ENCODE assay signal across 39 cellular contexts in genomic region chr12:102510031-102510430, GRCh38. TPM values are rescaled to one million over a fixed set of nuclear protein-coding genes. Genes with fewer than 3 reads are reported as not detected.
DNase-seq lines count a peak whose midpoint lies in the region; ATAC-seq, FAIRE-seq and TF ChIP-seq lines count a peak whose summit lies in the region.
"Had no signal": no experiment of that assay in that cellular context is flagged by ENCODE, and none has a peak within 500 bp of the region (broad histone marks: within the 10 kb centered on the region; RNA-seq: fewer than 3 reads in every experiment).

No MANE protein-coding gene starts in this region.

- no peaks in the 10 kb centered on the region for H3K79me2 ChIP-seq in GM23338 (replicated peaks; ENCODE audit: insufficient read depth)
- H3K79me2 ChIP-seq in H1 (ENCODE audit: control insufficient read depth in 1 of 2, insufficient read depth in 2 of 2, low read length in 2 of 2): no peaks in the 10 kb centered on the region
- H3K79me2 ChIP-seq in trophoblast cell (ENCODE audit: control insufficient read depth, insufficient read depth, low read length, poor library complexity): no peaks in the 10 kb centered on the region

- no peak overlapping the region for H3K9ac ChIP-seq in H1 (replicated peaks in 1 of 4; ENCODE audit: extremely low read depth in 1 of 4, low read depth in 3 of 4, low read length in 3 of 4)
- H3K9ac ChIP-seq in trophoblast cell (ENCODE audit: low read length): no peak overlapping the region
- H3K9ac ChIP-seq: BLaER1; BLaER1 treated with 17β-estradiol and CSF1 and Interleukin-3, amounts not matched to agents 10 nM and 100 nM had no signal

- no peak overlapping the region for H3K23ac ChIP-seq in H1 (ENCODE audit: insufficient read length)
- H3K23ac ChIP-seq in trophoblast cell (ENCODE audit: low read length): no peak overlapping the region

- intact Hi-C loops in lower lobe of right lung (cut with DNase I): no loop called here

- no peaks in the 10 kb centered on the region for H3K4me1 ChIP-seq in GM23338 (ENCODE audit: insufficient read depth)
- H3K4me1 ChIP-seq in H1 (replicated peaks in 1 of 4; ENCODE audit: control insufficient read depth in 3 of 4, insufficient read depth in 4 of 4, low read length in 3 of 4): no peaks in the 10 kb centered on the region; a peak in 1 of 7 replicates
- H3K4me1 ChIP-seq in trophoblast cell (ENCODE audit: control insufficient read depth in 1 of 2, insufficient read depth in 2 of 2, low read length in 2 of 2): no peaks in the 10 kb centered on the region
- no peaks in the 10 kb centered on the region for H3K4me1 ChIP-seq in lower lobe of right lung
- H3K4me1 ChIP-seq in right atrium auricular region: no peaks in the 10 kb centered on the region
- H3K4me1 ChIP-seq: A549, BE2C, Caco-2 had no signal

- H3K27me3 ChIP-seq in GM23338 (ENCODE audit: insufficient read depth): no peaks in the 10 kb centered on the region
- H3K27me3 ChIP-seq in H1 (replicated peaks in 1 of 4; ENCODE audit: control insufficient read depth in 3 of 4, extremely low read depth in 1 of 4, insufficient read depth in 3 of 4, low read length in 3 of 4): no peaks in the 10 kb centered on the region
- H3K27me3 ChIP-seq in trophoblast cell (ENCODE audit: insufficient read depth, low read length): no peaks in the 10 kb centered on the region
- H3K27me3 ChIP-seq in lower lobe of right lung (ENCODE audit: low read depth): no peaks in the 10 kb centered on the region
- H3K27me3 ChIP-seq in right atrium auricular region: no peaks in the 10 kb centered on the region
- H3K27me3 ChIP-seq: BE2C; BLaER1; BLaER1 treated with 17β-estradiol and CSF1 and Interleukin-3, amounts not matched to agents 10 nM and 100 nM had no signal

- H2BK12ac ChIP-seq in H1 (ENCODE audit: low read depth, low read length): no peak overlapping the region
- H2BK12ac ChIP-seq in trophoblast cell (ENCODE audit: low read length): no peak overlapping the region

- no peak for DNase-seq in GM12891 (ENCODE audit: insufficient read length, low spot score)
- no peak for DNase-seq in GM23338 (ENCODE audit: low spot score)
- no peak for DNase-seq in H1 (ENCODE audit: low read depth in 1 of 2, low spot score in 2 of 2)
- DNase-seq in trophoblast cell: peak; percentile 53 to 79
- DNase-seq in effector CD8-positive, alpha-beta T cell (lab: John Stamatoyannopoulos, UW): no peak
- no peak for DNase-seq in lower lobe of right lung
- no peak for DNase-seq in right atrium auricular region (ENCODE audit: low spot score)
- DNase-seq in OCI-M1 (lab: John Stamatoyannopoulos, UW): no peak
- DNase-seq: 8988T; ACHN; AML-193; BE2C; C1 segment of cervical spinal cord; Caco-2; Calu3; CD4-positive, alpha-beta memory T cell; CD4-positive, alpha-beta T cell; CD4-positive, CD25-positive, alpha-beta regulatory T cell; CD8-positive, alpha-beta memory T cell; CD8-positive, alpha-beta T cell; COR-L47; DMS 273 treated with DMSO at 0.1 percent for 48 hours; DMS153; DMS53; DMS79; DMS79 treated with DMSO at 0.1 percent for 48 hours; DND-41; EL had no signal

- H3K14ac ChIP-seq in H1 (ENCODE audit: insufficient read length): no peak overlapping the region
- no peak overlapping the region for H3K14ac ChIP-seq in trophoblast cell (ENCODE audit: low read length)

- no peaks in the 10 kb centered on the region for H3K36me3 Mint-ChIP-seq in GM23338 (ENCODE audit: low read depth)
- H3K36me3 Mint-ChIP-seq: CD14-positive monocyte; CD4-positive, alpha-beta memory T cell; CD4-positive, CD25-positive, alpha-beta regulatory T cell; CD8-positive, alpha-beta memory T cell; CD8-positive, alpha-beta T cell had no signal

- 76% methylated on average over 1 of the region's 1 CpG; no CpG with 5 or more reads in 1 of the 2 experiments for WGBS in H1 (ENCODE audit: extremely low coverage in 1 of 2, insufficient coverage in 1 of 2, insufficient read length in 1 of 2, insufficient replicate concordance in 2 of 2, low coverage in 1 of 2, low lambda C conversion rate in 2 of 2, missing lambda C conversion rate in 1 of 2), 2 experiments
- no CpG with 5 or more reads among the region's 1 CpG for WGBS in trophoblast cell (ENCODE audit: extremely low coverage, insufficient coverage, insufficient read length)

- H3K56ac ChIP-seq in H1 (replicated peaks; ENCODE audit: insufficient read length, low read depth, low read length): no peak overlapping the region

- H4K20me1 ChIP-seq in GM23338 (replicated peaks; ENCODE audit: insufficient read depth): no peaks in the 10 kb centered on the region
- H4K20me1 ChIP-seq in H1 (replicated peaks in 1 of 2; ENCODE audit: control insufficient read depth in 1 of 2, insufficient read depth in 2 of 2, low read length in 2 of 2): no peaks in the 10 kb centered on the region
- H4K20me1 ChIP-seq: BLaER1; BLaER1 treated with 17β-estradiol and CSF1 and Interleukin-3, amounts not matched to agents 10 nM and 100 nM had no signal

- no peak overlapping the region for H3K18ac ChIP-seq in H1 (ENCODE audit: extremely low read depth, low read length)
- no peak overlapping the region for H3K18ac ChIP-seq in trophoblast cell (ENCODE audit: low read length)

- TF ChIP-seq POLR2A in GM12891 (IDR thresholded peaks at IDR 0.05; ENCODE audit: low read depth, low read length) (no peak), H1 (IDR thresholded peaks at IDR 0.05; ENCODE audit: control extremely low read depth in 1 of 2, low read depth in 2 of 2, low read length in 2 of 2) (no peak)

- no peak overlapping the region for H4K12ac ChIP-seq in trophoblast cell (ENCODE audit: low read depth, low read length)

- H3K4ac ChIP-seq in H1 (replicated peaks; ENCODE audit: insufficient read length, low read depth, low read length) (no peak overlapping the region), trophoblast cell (ENCODE audit: low read depth, low read length) (no peak overlapping the region)

- H3K79me1 ChIP-seq in H1 (ENCODE audit: low read depth, low read length): no peaks in the 10 kb centered on the region
- no peaks in the 10 kb centered on the region for H3K79me1 ChIP-seq in trophoblast cell (ENCODE audit: low read length)

- H4K8ac ChIP-seq in H1 (ENCODE audit: extremely low read depth, insufficient read depth, low read length) (no peak overlapping the region), trophoblast cell (ENCODE audit: low read depth, low read length) (no peak overlapping the region)

- no peaks in the 10 kb centered on the region; the same call in 1 of the 3 replicates for H3K9me3 Mint-ChIP-seq in GM23338
- H3K9me3 Mint-ChIP-seq: CD8-positive, alpha-beta memory T cell; CD8-positive, alpha-beta T cell had no signal

- no peak overlapping the region for H3K4me3 ChIP-seq in GM23338
- H3K4me3 ChIP-seq in H1 (ENCODE audit: extremely low read depth in 1 of 4, insufficient read depth in 2 of 4, low read depth in 3 of 4, low read length in 4 of 4): no peak overlapping the region
- no peak overlapping the region for H3K4me3 ChIP-seq in trophoblast cell (ENCODE audit: low read depth, low read length)
- no peak overlapping the region for H3K4me3 ChIP-seq in lower lobe of right lung
- H3K4me3 ChIP-seq in right atrium auricular region: no peak overlapping the region
- H3K4me3 ChIP-seq: A549; BLaER1; BLaER1 treated with 17β-estradiol and CSF1 and Interleukin-3, amounts not matched to agents 10 nM and 100 nM had no signal

- no peak overlapping the region for H3K4me3 Mint-ChIP-seq in GM23338
- H3K4me3 Mint-ChIP-seq: B cell; CD14-positive monocyte; CD4-positive, alpha-beta memory T cell; CD4-positive, alpha-beta T cell; CD4-positive, CD25-positive, alpha-beta regulatory T cell; CD8-positive, alpha-beta memory T cell; CD8-positive, alpha-beta T cell had no signal

- H3K9me2 ChIP-seq in GM23338 (ENCODE audit: insufficient read depth): peaks cover 8% of the 10 kb centered on the region; the same call in 1 of the 2 replicates

- no peak overlapping the region for H3K27ac ChIP-seq in GM23338 (ENCODE audit: low read depth)
- no peak overlapping the region for H3K27ac ChIP-seq in H1 (ENCODE audit: low read depth, low read length)
- H3K27ac ChIP-seq in trophoblast cell (ENCODE audit: low read depth, low read length): no peak overlapping the region
- no peak overlapping the region for H3K27ac ChIP-seq in lower lobe of right lung
- H3K27ac ChIP-seq in right atrium auricular region: no peak overlapping the region
- H3K27ac ChIP-seq: 22Rv1; A549; BLaER1; BLaER1 treated with 17β-estradiol and CSF1 and Interleukin-3, amounts not matched to agents 10 nM and 100 nM; C4-2B had no signal

- H3K27ac Mint-ChIP-seq in GM23338: no peak overlapping the region
- H3K27ac Mint-ChIP-seq: B cell; CD14-positive monocyte; CD4-positive, alpha-beta memory T cell; CD4-positive, alpha-beta T cell; CD4-positive, CD25-positive, alpha-beta regulatory T cell; CD8-positive, alpha-beta memory T cell; CD8-positive, alpha-beta T cell had no signal

- peaks cover 12% of the 10 kb centered on the region for H3K4me1 Mint-ChIP-seq in GM23338
- H3K4me1 Mint-ChIP-seq: B cell; CD4-positive, alpha-beta memory T cell; CD4-positive, CD25-positive, alpha-beta regulatory T cell; CD8-positive, alpha-beta memory T cell had no signal

- H2BK120ac ChIP-seq in H1 (replicated peaks; ENCODE audit: low read depth, low read length) (no peak overlapping the region), trophoblast cell (ENCODE audit: insufficient read depth, low read length, poor library complexity) (no peak overlapping the region)

- H4K5ac ChIP-seq in H1 (ENCODE audit: insufficient read length, low read depth, low read length): no peak overlapping the region

- CTCF ChIA-PET in H1 (lab: Charles Lee; ENCODE audit: partially characterized antibody): interaction anchor here (1.6 kb wide), 1 partner anchor 25 kb away, joined by 4 read pairs; no protein-coding TSS in a partner anchor

- H3K36me3 ChIP-seq in GM23338 (ENCODE audit: insufficient read depth) (no peaks in the 10 kb centered on the region), H1 (ENCODE audit: control insufficient read depth in 2 of 4, insufficient read depth in 4 of 4, low read length in 3 of 4) (no peaks in the 10 kb centered on the region), trophoblast cell (ENCODE audit: control insufficient read depth in 1 of 2, insufficient read depth in 2 of 2, low read length in 2 of 2) (no peaks in the 10 kb centered on the region), lower lobe of right lung (no peaks in the 10 kb centered on the region), right atrium auricular region (no peaks in the 10 kb centered on the region)
- H3K36me3 ChIP-seq: BE2C; BLaER1; BLaER1 treated with 17β-estradiol and CSF1 and Interleukin-3, amounts not matched to agents 10 nM and 100 nM had no signal

- H2BK5ac ChIP-seq in H1 (ENCODE audit: low read depth, low read length) (no peak overlapping the region), trophoblast cell (ENCODE audit: low read depth, low read length, poor library complexity) (no peak overlapping the region)

- TF ChIP-seq RAD21 in H1 (IDR thresholded peaks at IDR 0.05 in 1 of 2, conservative IDR thresholded peaks at IDR 0.05 in 1 of 2; ENCODE audit: low read depth in 2 of 2, low read length in 2 of 2): no peak

- H2AK5ac ChIP-seq in H1 (ENCODE audit: low read depth, low read length) (no peak overlapping the region), trophoblast cell (ENCODE audit: low read length) (no peak overlapping the region)

- no peak overlapping the region for H4K91ac ChIP-seq in H1 (replicated peaks; ENCODE audit: insufficient read length, low read length)
- no peak overlapping the region for H4K91ac ChIP-seq in trophoblast cell (ENCODE audit: low read depth, low read length)

- peaks cover 2% of the 10 kb centered on the region for H3K27me3 Mint-ChIP-seq in GM23338 (ENCODE audit: insufficient read depth, low read depth, poor library complexity)

- no peaks in the 10 kb centered on the region for H3F3A ChIP-seq in GM23338 (replicated peaks; ENCODE audit: low read depth)

- H2AFZ ChIP-seq in GM23338 (0 out of 2 replicates have a peak overlapping the region, but pooled peaks have one; percentile 50), H1 (ENCODE audit: low read length) (0 out of 2 replicates have a peak overlapping the region, but pooled peaks have one; percentile 13), trophoblast cell (ENCODE audit: insufficient read depth, low read length, poor library complexity) (no peak overlapping the region)

- H3K4me2 ChIP-seq in GM23338 (no peak overlapping the region), H1 (ENCODE audit: insufficient read depth in 1 of 2, low read depth in 2 of 2, low read length in 2 of 2) (no peak overlapping the region), trophoblast cell (ENCODE audit: low read length) (no peak overlapping the region)
- H3K4me2 ChIP-seq: A549; BLaER1; BLaER1 treated with 17β-estradiol and CSF1 and Interleukin-3, amounts not matched to agents 10 nM and 100 nM had no signal

- POLR2A ChIA-PET in H1 (lab: Charles Lee; ENCODE audit: partially characterized antibody): no interaction called here

- FAIRE-seq in GM12891 (lab: Jason Lieb, UNC) (peak; percentile 83), H1 (lab: Jason Lieb, UNC) (no peak)
- FAIRE-seq: A204.1, A549, D721Med had no signal

- H3K9me3 ChIP-seq in H1 (ENCODE audit: insufficient read depth in 2 of 2, low read depth in 1 of 2, low read length in 1 of 2) (0 out of 4 replicates have a peak, but pooled peaks cover 0 to 4% of the 10 kb centered on the region in 2 experiments), trophoblast cell (ENCODE audit: insufficient read depth, low read depth, low read length) (no peaks in the 10 kb centered on the region), lower lobe of right lung (no peaks in the 10 kb centered on the region), right atrium auricular region (peaks cover 0 to 17% of the 10 kb centered on the region in 2 donors)
- H3K9me3 ChIP-seq: A549, BE2C had no signal

- H2BK20ac ChIP-seq in H1 (ENCODE audit: low read length): no peak overlapping the region

- no peak for TF ChIP-seq CTCF in GM23338 (conservative IDR thresholded peaks at IDR 0.05; ENCODE audit: low read depth in 2 of 2)
- TF ChIP-seq CTCF in H1 (IDR thresholded peaks at IDR 0.05; ENCODE audit: control extremely low read depth in 1 of 3, insufficient read depth in 1 of 3, low read depth in 1 of 3, low read length in 3 of 3): no peak
- no peak for TF ChIP-seq CTCF in lower lobe of right lung (IDR thresholded peaks at IDR 0.05)
- TF ChIP-seq CTCF in right atrium auricular region (IDR thresholded peaks at IDR 0.05): no peak

- ATAC-seq in GM23338 (no peak), lower lobe of right lung (no peak)
- ATAC-seq: A549; CD8-positive, alpha-beta T cell had no signal

- H3K23me2 ChIP-seq in H1 (ENCODE audit: low read depth, low read length): no peaks in the 10 kb centered on the region

- TF ChIP-seq EP300 in H1 (IDR thresholded peaks at IDR 0.05; ENCODE audit: borderline replicate concordance in 1 of 2, low read depth in 2 of 2, low read length in 2 of 2): no peak

- H2BK15ac ChIP-seq in H1 (ENCODE audit: low read length): no peak overlapping the region

RNA-seq across cellular contexts. Expression of gene IGF1, which starts 29.7 kb away (rescaled TPM):
- polyA plus RNA-seq in GM12891 (2012; ENCODE audit: low read depth, missing spikeins): 47.5 TPM
- total RNA-seq in GM23338 (2014; rRNA removed; shearing (Covaris generic)): not detected in 2 replicates
- polyA plus RNA-seq in GM23338 (2016; fragmentation: Nextera tagmentation; extraction: Ambion mirVana) (0.29 TPM in 1 of 2 replicates, not detected in the other), H1 (2011; rRNA removed) (not detected in 2 replicates)
- not detected in 2 replicates for total RNA-seq in H1 (2021; fragmentation: NEBNext Ultra II Directional; extraction: Animal tissue kit (Norgen Biotek cat#: 25700))
- not detected for polyA plus RNA-seq in H1 (2011; cell fraction: cytosol; rRNA removed)
- polyA plus RNA-seq in H1 (2011; cell fraction: nucleus; rRNA removed): not detected
- 0.22 TPM in 1 of 4 replicates, not detected in the others for polyA plus RNA-seq in H1 (2012, experiment 1 of 2)
- polyA plus RNA-seq in H1 (2012, experiment 2 of 2): not detected
- 0.02 TPM for polyA plus RNA-seq in H1 (2013, experiment 1 of 2)
- not detected for polyA plus RNA-seq in H1 (2013, experiment 2 of 2)
- not detected in 2 replicates for polyA minus RNA-seq in H1 (2011; rRNA and poly(A)+ RNA removed)
- not detected for polyA minus RNA-seq in H1 (2011; cell fraction: cytosol; rRNA and poly(A)+ RNA removed)
- polyA minus RNA-seq in H1 (2011; cell fraction: nucleus; rRNA and poly(A)+ RNA removed): not detected
- polyA plus RNA-seq in trophoblast cell (2013): 8.9 and 10.7 TPM in 2 replicates
- total RNA-seq in lower lobe of right lung (16.9 TPM), right atrium auricular region (10 to 100 TPM; 11.4 to 26.1 TPM)
- total RNA-seq: A172; B cell; Calu3; CD4-positive, alpha-beta memory T cell; CD4-positive, alpha-beta T cell; CD4-positive, CD25-positive, alpha-beta regulatory T cell; CD8-positive, alpha-beta T cell; Daoy had no signal
- polyA plus RNA-seq: CD14-positive monocyte; CD4-positive, alpha-beta memory T cell; CD4-positive, CD25-positive, alpha-beta regulatory T cell; CD8-positive, alpha-beta memory T cell had no signal

Comparison
In these comparisons a context has a peak if more than half of its experiments do, and no peak if none do; other contexts are left out.
1. DNase-seq: peak in trophoblast cell (2 of 2); none in GM12891 (single experiment), GM23338 (single experiment), H1 (0 of 2), effector CD8-positive, alpha-beta T cell (single experiment), lower lobe of right lung (single experiment), right atrium auricular region (single experiment) and OCI-M1 (single experiment).
2. RNA of gene IGF1, which starts 29.7 kb away (total RNA-seq): 11.4 to 26.1 TPM in right atrium auricular region and 16.9 TPM in lower lobe of right lung (single experiment); not detected in GM23338 and not detected in H1; every median in the first group is over 10 times any median in the second.